ENCODE assay signal across 12 cellular contexts in the genomic region with DNA sequence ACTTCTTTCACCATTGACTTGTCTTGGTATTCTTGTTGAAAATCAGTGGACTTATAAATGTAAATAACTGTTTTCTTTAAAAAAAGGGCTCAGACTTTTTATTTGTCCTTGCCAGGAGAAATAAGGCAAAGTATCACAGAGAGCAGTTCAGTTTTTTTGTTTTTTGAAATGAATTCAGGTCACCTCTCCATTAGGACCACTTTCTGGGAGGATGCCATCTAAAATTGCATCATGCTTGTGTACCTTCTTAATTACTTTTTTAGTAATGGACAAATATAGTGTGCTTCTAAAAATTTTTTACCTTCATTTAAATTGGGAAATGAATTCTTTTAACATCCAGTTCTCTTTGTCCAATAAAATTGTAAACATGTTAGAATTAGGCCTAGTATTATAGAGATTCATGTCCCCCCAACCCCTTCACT.
DNase-seq lines count a peak whose midpoint lies in the region; ATAC-seq, FAIRE-seq and TF ChIP-seq lines count a peak whose summit lies in the region.
"Had no signal": no experiment of that assay in that cellular context is flagged by ENCODE, and none has a peak within 500 bp of the region (broad histone marks: within the 10 kb centered on the region; RNA-seq: fewer than 3 reads in every experiment).

No MANE protein-coding gene starts in this region.

- H3K4me1 Mint-ChIP-seq in CD8-positive, alpha-beta memory T cell: no peaks in the 10 kb centered on the region
- no peaks in the 10 kb centered on the region for H3K4me1 Mint-ChIP-seq in astrocyte (ENCODE audit: low read depth, unreplicated experiment)
- H3K4me1 Mint-ChIP-seq in mesothelial cell of epicardium: peaks cover 16% of the 10 kb centered on the region

- no peaks in the 10 kb centered on the region for H4K20me1 ChIP-seq in HCT116 (ENCODE audit: insufficient read depth)
- no peaks in the 10 kb centered on the region for H4K20me1 ChIP-seq in astrocyte (ENCODE audit: insufficient read depth, low read length)

- no peaks in the 10 kb centered on the region for H3K27me3 ChIP-seq in CD8-positive, alpha-beta memory T cell (ENCODE audit: insufficient read depth, low read length, poor library complexity, severe bottlenecking)
- H3K27me3 ChIP-seq in HCT116 (ENCODE audit: insufficient read depth, low read length): no peaks in the 10 kb centered on the region
- no peaks in the 10 kb centered on the region for H3K27me3 ChIP-seq in astrocyte (ENCODE audit: insufficient read depth, low read length)

- H3K4me2 ChIP-seq in HCT116 (ENCODE audit: low read length) (peak overlapping the region; percentile 53), astrocyte (ENCODE audit: low read length) (no peak overlapping the region)

- H3K9ac ChIP-seq in HCT116 (ENCODE audit: low read length): peak overlapping the region; percentile 25
- no peak overlapping the region for H3K9ac ChIP-seq in astrocyte (ENCODE audit: low read length)

- POLR2A ChIA-PET in CD8-positive, alpha-beta memory T cell (lab: Charles Lee): no interaction called here
- POLR2A ChIA-PET in HCT116 (lab: Charles Lee): no interaction called here

- CTCF ChIA-PET in CD8-positive, alpha-beta memory T cell (lab: Charles Lee): no interaction called here
- CTCF ChIA-PET in HCT116 (lab: Charles Lee): no interaction called here

- peak overlapping the region in 1 of 8 donors; percentile 21 for H3K27ac Mint-ChIP-seq in CD8-positive, alpha-beta memory T cell
- H3K27ac Mint-ChIP-seq in astrocyte (ENCODE audit: unreplicated experiment): peak overlapping the region; percentile 66
- H3K27ac Mint-ChIP-seq in mesothelial cell of epicardium: peak overlapping the region; percentile 98

- FAIRE-seq in astrocyte (lab: Jason Lieb, UNC): no peak
- FAIRE-seq: endothelial cell of umbilical vein had no signal

- H3K27me3 Mint-ChIP-seq in CD8-positive, alpha-beta memory T cell: no peaks in the 10 kb centered on the region
- H3K27me3 Mint-ChIP-seq in astrocyte (ENCODE audit: low read depth, unreplicated experiment): no peaks in the 10 kb centered on the region
- no peaks in the 10 kb centered on the region for H3K27me3 Mint-ChIP-seq in mesothelial cell of epicardium (ENCODE audit: low read depth)

- DNase-seq in CD8-positive, alpha-beta memory T cell: no peak
- DNase-seq in HCT116 (ENCODE audit: low read depth, low spot score) (no peak), astrocyte (ENCODE audit: low read depth) (no peak), mesothelial cell of epicardium (ENCODE audit: low spot score in 2 of 2, unreplicated experiment in 2 of 2) (no peak), NCI-H1436 (lab: John Stamatoyannopoulos, UW) (no peak), midbrain (lab: John Stamatoyannopoulos, UW) (no peak)
- DNase-seq: activated effector memory CD4-positive, alpha-beta T cell treated with Interleukin-2 at 50 U/mL for 16 hours; MV-4-11; T-helper 2 cell had no signal

- no TSS peak for BruUV-seq in HCT116 (replicated peaks; lab: Mats Ljungman, UMichigan)

- H3K4me1 ChIP-seq in CD8-positive, alpha-beta memory T cell (ENCODE audit: insufficient read depth, low read length): no peaks in the 10 kb centered on the region
- H3K4me1 ChIP-seq in HCT116 (ENCODE audit: control insufficient read depth in 1 of 2, insufficient read depth in 2 of 2, low read length in 2 of 2) (0 out of 4 replicates have a peak, but pooled peaks cover 0 to 2% of the 10 kb centered on the region in 2 experiments), astrocyte (ENCODE audit: insufficient read depth, low read length) (no peaks in the 10 kb centered on the region)

- intact Hi-C loops in HCT116 (cut with micrococcal nuclease): no loop called here

- H3K27ac ChIP-seq in CD8-positive, alpha-beta memory T cell (ENCODE audit: low read depth, low read length): no peak overlapping the region
- H3K27ac ChIP-seq in HCT116 (ENCODE audit: low read depth, low read length) (0 out of 2 replicates have a peak overlapping the region, but pooled peaks have one; percentile 0), astrocyte (ENCODE audit: low read depth, low read length) (no peak overlapping the region)

- no peak overlapping the region for H3K4me3 ChIP-seq in CD8-positive, alpha-beta memory T cell (ENCODE audit: low read length)
- H3K4me3 ChIP-seq in HCT116 (replicated peaks in 1 of 2; ENCODE audit: low read depth in 1 of 2, low read length in 2 of 2) (peak overlapping the region; percentile 37 to 40), astrocyte (ENCODE audit: insufficient read depth, low read depth, low read length) (no peak overlapping the region)

- TF ChIP-seq RAD21 in HCT116 (IDR thresholded peaks at IDR 0.05; ENCODE audit: low read depth): no peak

- H3K36me3 Mint-ChIP-seq in CD8-positive, alpha-beta memory T cell: peaks cover 4 to 7% (median 5%) of the 10 kb centered on the region in 3 donors
- H3K36me3 Mint-ChIP-seq in astrocyte (ENCODE audit: low read depth, unreplicated experiment): no peaks in the 10 kb centered on the region
- H3K36me3 Mint-ChIP-seq in mesothelial cell of epicardium: peaks cover 11% of the 10 kb centered on the region

- TF ChIP-seq CTCF in HCT116 (IDR thresholded peaks at IDR 0.05 in 2 of 3, conservative IDR thresholded peaks at IDR 0.05 in 1 of 3; ENCODE audit: borderline replicate concordance in 1 of 3, insufficient read depth in 1 of 3, low read depth in 2 of 3, low read length in 2 of 3) (no peak), astrocyte (IDR thresholded peaks at IDR 0.05; ENCODE audit: insufficient read depth, low read depth, low read length) (no peak), mesothelial cell of epicardium (IDR thresholded peaks at IDR 0.05; ENCODE audit: unreplicated experiment) (no peak)

- H3K9me2 ChIP-seq in HCT116 (ENCODE audit: insufficient read depth): no peaks in the 10 kb centered on the region

- H3K4me3 Mint-ChIP-seq in CD8-positive, alpha-beta memory T cell: peak overlapping the region in 5 of 7 donors; percentile 65 to 82 (median 74)
- H3K4me3 Mint-ChIP-seq in astrocyte (ENCODE audit: unreplicated experiment) (peak overlapping the region; percentile 70), mesothelial cell of epicardium (peak overlapping the region; percentile 93)

- H3K9me3 ChIP-seq in CD8-positive, alpha-beta memory T cell (ENCODE audit: low read length): no peaks in the 10 kb centered on the region
- H3K9me3 ChIP-seq in HCT116 (ENCODE audit: control insufficient read depth in 1 of 2, insufficient read depth in 1 of 2, low read depth in 1 of 2, low read length in 2 of 2) (no peaks in the 10 kb centered on the region), astrocyte (ENCODE audit: insufficient read depth, low read depth, low read length) (no peaks in the 10 kb centered on the region)

- no peak for TF ChIP-seq POLR2A in HCT116 (IDR thresholded peaks at IDR 0.05; ENCODE audit: borderline replicate concordance, extremely low read depth, insufficient read depth, insufficient read length)

- no peaks in the 10 kb centered on the region for H3K36me3 ChIP-seq in CD8-positive, alpha-beta memory T cell (ENCODE audit: insufficient read depth, low read length)
- H3K36me3 ChIP-seq in HCT116 (ENCODE audit: control insufficient read depth in 1 of 2, insufficient read depth in 2 of 2, low read length in 2 of 2): no peaks in the 10 kb centered on the region
- no peaks in the 10 kb centered on the region for H3K36me3 ChIP-seq in astrocyte (ENCODE audit: insufficient read depth, low read length)

- RAD21 ChIA-PET in HCT116 (lab: Charles Lee; ENCODE audit: low non-redundant PET in 1 of 2, low total read pairs in 2 of 2, uncharacterized antibody in 2 of 2, unreplicated experiment in 2 of 2): no interaction called here

- no peaks in the 10 kb centered on the region for H3K9me3 Mint-ChIP-seq in CD8-positive, alpha-beta memory T cell
- no peaks in the 10 kb centered on the region for H3K9me3 Mint-ChIP-seq in astrocyte (ENCODE audit: unreplicated experiment)
- H3K9me3 Mint-ChIP-seq in mesothelial cell of epicardium: no peaks in the 10 kb centered on the region

- ATAC-seq in HCT116 (no peak), HG03039 (IDR thresholded peaks at IDR 0.05; ENCODE audit: unreplicated experiment) (no peak), HG03025 (IDR thresholded peaks at IDR 0.05; ENCODE audit: low FRiP score, unreplicated experiment) (no peak)

- H3K79me2 ChIP-seq in HCT116 (ENCODE audit: insufficient read depth, low read length): no peaks in the 10 kb centered on the region
- no peaks in the 10 kb centered on the region for H3K79me2 ChIP-seq in astrocyte (ENCODE audit: insufficient read depth, low read length)

- H2AFZ ChIP-seq in HCT116 (ENCODE audit: low read depth, low read length, poor library complexity, severe bottlenecking) (no peak overlapping the region), astrocyte (ENCODE audit: low read depth, low read length) (no peak overlapping the region)

TF ChIP-seq in HCT116, 20 proteins besides CTCF, POLR2A, EP300 and RAD21 (continues in another document):
- TF ChIP-seq YY1 (IDR thresholded peaks at IDR 0.05; ENCODE audit: extremely low read depth, insufficient replicate concordance, low read depth, low read length) (no peak), FOSL1 (IDR thresholded peaks at IDR 0.05; ENCODE audit: low read depth) (no peak)
- TF ChIP-seq, protein P1, sequence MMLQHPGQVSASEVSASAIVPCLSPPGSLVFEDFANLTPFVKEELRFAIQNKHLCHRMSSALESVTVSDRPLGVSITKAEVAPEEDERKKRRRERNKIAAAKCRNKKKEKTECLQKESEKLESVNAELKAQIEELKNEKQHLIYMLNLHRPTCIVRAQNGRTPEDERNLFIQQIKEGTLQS (IDR thresholded peaks at IDR 0.05): no peak

Comparison
In these comparisons a context has a peak if more than half of its experiments do, and no peak if none do; other contexts are left out.
1. H3K4me3 ChIP-seq: peak in HCT116 (2 of 2); none in CD8-positive, alpha-beta memory T cell (single experiment) and astrocyte (single experiment).
2. Peak in every context shown above with its lines, with median percentiles within 50 percentile points of each other: H3K4me3 Mint-ChIP-seq.